Comparison of ENCODE assay signal across 16 cellular contexts in genomic region chr13:110301606-110302131, GRCh38. TPM values are rescaled to one million over a fixed set of nuclear protein-coding genes. Genes with fewer than 3 reads are reported as not detected.
DNase-seq lines count a peak whose midpoint lies in the region; ATAC-seq and TF ChIP-seq lines count a peak whose summit lies in the region.
"Had no signal": no experiment of that assay in that cellular context is flagged by ENCODE, and none has a peak within 500 bp of the region (broad histone marks: within the 10 kb centered on the region; RNA-seq: fewer than 3 reads in every experiment).

No MANE protein-coding gene starts in this region.

- H3K27ac Mint-ChIP-seq in neural progenitor cell: no peak overlapping the region
- no peak overlapping the region for H3K27ac Mint-ChIP-seq in CD8-positive, alpha-beta memory T cell

- CTCF ChIA-PET in AG04450 (lab: Charles Lee): interaction anchor here (0.5 to 1.4 kb wide), 6 partner anchors 34 to 154 kb away, joined by 3 to 4 read pairs (median 3); no protein-coding TSS in a partner anchor
- CTCF ChIA-PET in CD8-positive, alpha-beta memory T cell (lab: Charles Lee): no interaction called here

- TF ChIP-seq CTCF in AG04450 (IDR thresholded peaks at IDR 0.05; ENCODE audit: low read depth, low read length): no peak
- no peak for TF ChIP-seq CTCF in foreskin keratinocyte (conservative IDR thresholded peaks at IDR 0.05)
- no peak for TF ChIP-seq CTCF in neural progenitor cell (IDR thresholded peaks at IDR 0.05)

- peak overlapping the region; percentile 11 for H3K4me2 ChIP-seq in neural progenitor cell

- H3K27me3 ChIP-seq in AG04450 (ENCODE audit: control insufficient read depth, insufficient read depth, low read length): no peaks in the 10 kb centered on the region
- no peaks in the 10 kb centered on the region for H3K27me3 ChIP-seq in adipocyte (replicated peaks; ENCODE audit: control insufficient read depth, insufficient read depth, low read length)
- no peaks in the 10 kb centered on the region for H3K27me3 ChIP-seq in foreskin keratinocyte
- no peaks in the 10 kb centered on the region for H3K27me3 ChIP-seq in neural progenitor cell
- peaks cover 7% of the 10 kb centered on the region for H3K27me3 ChIP-seq in CD8-positive, alpha-beta memory T cell (ENCODE audit: insufficient read depth, low read length, poor library complexity, severe bottlenecking)

- no peaks in the 10 kb centered on the region; the same call in 1 of the 2 replicates for H3K9me3 ChIP-seq in AG04450 (ENCODE audit: control insufficient read depth, insufficient read depth, low read length)
- no peaks in the 10 kb centered on the region for H3K9me3 ChIP-seq in adipocyte (ENCODE audit: control insufficient read depth, low read length)
- H3K9me3 ChIP-seq in neural progenitor cell (ENCODE audit: low read depth): no peaks in the 10 kb centered on the region
- H3K9me3 ChIP-seq in CD8-positive, alpha-beta memory T cell (ENCODE audit: low read length): no peaks in the 10 kb centered on the region
- H3K9me3 ChIP-seq: HAP-1 had no signal

- ATAC-seq in foreskin keratinocyte (peak; percentile 47), GM19035 (IDR thresholded peaks at IDR 0.05; ENCODE audit: unreplicated experiment) (no peak)

- H3K36me3 ChIP-seq in adipocyte (ENCODE audit: control insufficient read depth, insufficient read depth, low read length, severe bottlenecking) (peaks cover 32% of the 10 kb centered on the region), neural progenitor cell (no peaks in the 10 kb centered on the region)
- H3K36me3 ChIP-seq in CD8-positive, alpha-beta memory T cell (ENCODE audit: insufficient read depth, low read length): no peaks in the 10 kb centered on the region
- H3K36me3 ChIP-seq: HAP-1, WERI-Rb-1 had no signal

- H3K4me3 Mint-ChIP-seq in neural progenitor cell: no peak overlapping the region
- no peak overlapping the region for H3K4me3 Mint-ChIP-seq in CD8-positive, alpha-beta memory T cell

- H3K79me2 ChIP-seq in neural progenitor cell (ENCODE audit: low read depth): peaks cover 78% of the 10 kb centered on the region

- POLR2A ChIA-PET in AG04450 (lab: Yijun Ruan, JAX): interaction anchor here (0.8 to 2.2 kb wide), 6 partner anchors 17 to 110 kb away, joined by 3 to 12 read pairs (median 4); no protein-coding TSS in a partner anchor
- POLR2A ChIA-PET in CD8-positive, alpha-beta memory T cell (lab: Charles Lee): no interaction called here

- H3F3A ChIP-seq in neural progenitor cell (ENCODE audit: low read depth): peaks cover 5% of the 10 kb centered on the region

- H4K20me1 ChIP-seq in neural progenitor cell (ENCODE audit: low read depth): peaks cover 15% of the 10 kb centered on the region

- in situ Hi-C loops in KBM-7 (cut with MboI; ENCODE audit: low pct_unique_long_range_greater_than_20kb, low sequenced_read_pairs): no loop called here

- peak overlapping the region; percentile 33 for H3K4me3 ChIP-seq in AG04450 (ENCODE audit: low read depth, low read length)
- H3K4me3 ChIP-seq in adipocyte (ENCODE audit: low read length): peak overlapping the region; percentile 21
- no peak overlapping the region for H3K4me3 ChIP-seq in neural progenitor cell
- no peak overlapping the region for H3K4me3 ChIP-seq in CD8-positive, alpha-beta memory T cell (ENCODE audit: low read length)
- H3K4me3 ChIP-seq: dorsolateral prefrontal cortex, HAP-1 had no signal

- DNase-seq in AG04450 (ENCODE audit: low read depth, low spot score): peak; percentile 72
- peak; percentile 80 for DNase-seq in adipocyte (ENCODE audit: low read depth)
- peak in 1 of 2 donors; percentile 68 for DNase-seq in foreskin keratinocyte
- peak; percentile 46 for DNase-seq in neural progenitor cell (ENCODE audit: low spot score)
- DNase-seq in NK-92 (lab: John Stamatoyannopoulos, UW; ENCODE audit: unreplicated experiment): no peak
- DNase-seq in CD8-positive, alpha-beta memory T cell: no peak
- DNase-seq in KBM-7: no peak
- DNase-seq: activated effector memory CD4-positive, alpha-beta T cell treated with anti-CD3 and anti-CD28 coated beads, Interleukin-2, amount 50 U/mL, for 16 hours; dorsolateral prefrontal cortex; Karpas-422; NCI-H446; retina; SHP77; WERI-Rb-1 had no signal

- H3K27ac ChIP-seq in AG04450 (ENCODE audit: low read depth, low read length): peak overlapping the region; percentile 32
- H3K27ac ChIP-seq in foreskin keratinocyte: no peak overlapping the region
- no peak overlapping the region for H3K27ac ChIP-seq in neural progenitor cell
- H3K27ac ChIP-seq in CD8-positive, alpha-beta memory T cell (ENCODE audit: low read depth, low read length): no peak overlapping the region
- H3K27ac ChIP-seq: WERI-Rb-1 had no signal

- H3K27me3 Mint-ChIP-seq in neural progenitor cell (ENCODE audit: insufficient read depth, low read depth): peaks cover 8% of the 10 kb centered on the region
- H3K27me3 Mint-ChIP-seq in CD8-positive, alpha-beta memory T cell: peaks cover 28 to 57% of the 10 kb centered on the region in 2 donors

- peaks cover 73% of the 10 kb centered on the region for H3K4me1 ChIP-seq in adipocyte (ENCODE audit: control insufficient read depth, insufficient read depth, low read length)
- H3K4me1 ChIP-seq in foreskin keratinocyte: peaks cover 7% of the 10 kb centered on the region
- H3K4me1 ChIP-seq in neural progenitor cell: peaks cover 37% of the 10 kb centered on the region
- no peaks in the 10 kb centered on the region for H3K4me1 ChIP-seq in CD8-positive, alpha-beta memory T cell (ENCODE audit: insufficient read depth, low read length)
- H3K4me1 ChIP-seq: HAP-1 had no signal

- H3K9ac ChIP-seq in adipocyte (ENCODE audit: low read length): peak overlapping the region; percentile 50
- H3K9ac ChIP-seq in neural progenitor cell: no peak overlapping the region

- peaks cover 46% of the 10 kb centered on the region for H3K4me1 Mint-ChIP-seq in neural progenitor cell
- H3K4me1 Mint-ChIP-seq in CD8-positive, alpha-beta memory T cell: peaks cover 0 to 5% (median 0%) of the 10 kb centered on the region in 3 donors

- H3K36me3 Mint-ChIP-seq in neural progenitor cell: peaks cover 8% of the 10 kb centered on the region
- no peaks in the 10 kb centered on the region for H3K36me3 Mint-ChIP-seq in CD8-positive, alpha-beta memory T cell

- no peak overlapping the region for H2AFZ ChIP-seq in neural progenitor cell (replicated peaks)

- peaks cover 2% of the 10 kb centered on the region for H3K9me3 Mint-ChIP-seq in neural progenitor cell
- H3K9me3 Mint-ChIP-seq in CD8-positive, alpha-beta memory T cell: peaks cover 0 to 2% (median 0%) of the 10 kb centered on the region in 5 donors

RNA-seq across cellular contexts. Expression of gene COL4A1, which starts 5.3 kb away (rescaled TPM):
- polyA plus RNA-seq in AG04450 (2011; rRNA removed) (206 and 210 TPM in 2 replicates), foreskin keratinocyte (23.6 and 36.1 TPM in 2 replicates)
- 207 and 224 TPM in 2 replicates for polyA minus RNA-seq in AG04450 (2011; rRNA and poly(A)+ RNA removed)
- total RNA-seq in foreskin keratinocyte (46.0 and 80.9 TPM in 2 replicates), neural progenitor cell (ENCODE audit: low replicate concordance) (105 and 120 TPM in 2 replicates)
- total RNA-seq in CD8-positive, alpha-beta memory T cell: not detected
- polyA plus RNA-seq in CD8-positive, alpha-beta memory T cell: not detected

RNA-seq across cellular contexts. Expression of gene COL4A2, which starts 5.4 kb away (rescaled TPM):
- polyA plus RNA-seq in AG04450 (2011; rRNA removed) (208 and 248 TPM in 2 replicates), foreskin keratinocyte (93.6 and 135 TPM in 2 replicates)
- 167 and 215 TPM in 2 replicates for polyA minus RNA-seq in AG04450 (2011; rRNA and poly(A)+ RNA removed)
- total RNA-seq in foreskin keratinocyte (126 and 178 TPM in 2 replicates), neural progenitor cell (ENCODE audit: low replicate concordance) (73.6 and 139 TPM in 2 replicates)
- total RNA-seq in CD8-positive, alpha-beta memory T cell: not detected
- polyA plus RNA-seq in CD8-positive, alpha-beta memory T cell: not detected

Comparison
In these comparisons a context has a peak if more than half of its experiments do, and no peak if none do; other contexts are left out.
1. DNase-seq: peak in AG04450 (single experiment), adipocyte (single experiment) and neural progenitor cell (single experiment); none in NK-92 (single experiment), CD8-positive, alpha-beta memory T cell (0 of 5) and KBM-7 (single experiment).
2. H3K4me3 ChIP-seq: peak in AG04450 (single experiment) and adipocyte (single experiment); none in neural progenitor cell (single experiment) and CD8-positive, alpha-beta memory T cell (single experiment).
3. RNA of gene COL4A1, which starts 5.3 kb away (total RNA-seq): 105 to 120 TPM in neural progenitor cell and 46.0 to 80.9 TPM in foreskin keratinocyte; not detected in CD8-positive, alpha-beta memory T cell; every median in the first group is over 10 times any median in the second.
4. RNA of gene COL4A2, which starts 5.4 kb away (total RNA-seq): 126 to 178 TPM in foreskin keratinocyte and 73.6 to 139 TPM in neural progenitor cell; not detected in CD8-positive, alpha-beta memory T cell; every median in the first group is over 10 times any median in the second.